ENCODE assay signal across 18 cellular contexts in the genomic region with DNA sequence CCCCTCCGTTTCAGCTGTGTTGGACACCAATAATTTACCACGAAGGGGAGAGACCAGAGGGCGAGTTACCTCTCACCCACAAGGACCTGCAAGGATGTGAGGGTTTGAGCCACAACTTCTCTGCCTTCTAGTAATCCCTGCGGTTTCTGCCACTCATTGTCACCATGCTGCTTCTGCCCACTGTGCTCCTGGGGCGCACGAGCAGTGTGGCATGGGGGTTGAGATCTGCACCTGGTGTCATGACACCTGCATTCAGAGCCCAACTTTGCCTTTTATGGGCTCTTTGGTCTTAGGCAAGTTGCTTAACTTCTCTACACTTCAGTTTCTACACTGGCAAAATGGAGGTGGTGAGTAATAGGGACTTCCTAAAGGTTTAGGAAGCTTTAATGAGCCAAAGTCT.
"Had no signal": no experiment of that assay in that cellular context is flagged by ENCODE, and none has a peak within 500 bp of the region (broad histone marks: within the 10 kb centered on the region; RNA-seq: fewer than 3 reads in every experiment).

No MANE protein-coding gene starts in this region.

- H3K4me3 ChIP-seq: K562, SJCRH30 had no signal

- H3K27me3 ChIP-seq: SJCRH30 had no signal

- H3K9ac ChIP-seq: KMS-11 had no signal

- DNase-seq: IMR-90, NCI-H1092, NCI-H1105 treated with DMSO at 0.1 percent for 48 hours, NCI-H1417 treated with DMSO at 0.1 percent for 48 hours, NCI-H146, NCI-H1694 treated with DMSO at 0.1 percent for 48 hours, NCI-H1930, NCI-H2081, NCI-H2107, NCI-H2227 treated with DMSO at 0.1 percent for 48 hours, NCI-H524, NCI-H526 treated with DMSO at 0.1 percent for 48 hours, NCI-H748 treated with DMSO at 0.1 percent for 48 hours, PC-3, SHP77 treated with DMSO at 0.1 percent for 48 hours, SJCRH30 had no signal

- H3K4me1 ChIP-seq: SJCRH30 had no signal

- H3K4me2 ChIP-seq: KMS-11 had no signal

- H3K27ac ChIP-seq: KMS-11, SJCRH30 had no signal

- H3K9me3 ChIP-seq: SJCRH30 had no signal

- H3K36me3 ChIP-seq: SJCRH30 had no signal
